16 cellular contexts compared by ENCODE assay signal in the genomic region with DNA sequence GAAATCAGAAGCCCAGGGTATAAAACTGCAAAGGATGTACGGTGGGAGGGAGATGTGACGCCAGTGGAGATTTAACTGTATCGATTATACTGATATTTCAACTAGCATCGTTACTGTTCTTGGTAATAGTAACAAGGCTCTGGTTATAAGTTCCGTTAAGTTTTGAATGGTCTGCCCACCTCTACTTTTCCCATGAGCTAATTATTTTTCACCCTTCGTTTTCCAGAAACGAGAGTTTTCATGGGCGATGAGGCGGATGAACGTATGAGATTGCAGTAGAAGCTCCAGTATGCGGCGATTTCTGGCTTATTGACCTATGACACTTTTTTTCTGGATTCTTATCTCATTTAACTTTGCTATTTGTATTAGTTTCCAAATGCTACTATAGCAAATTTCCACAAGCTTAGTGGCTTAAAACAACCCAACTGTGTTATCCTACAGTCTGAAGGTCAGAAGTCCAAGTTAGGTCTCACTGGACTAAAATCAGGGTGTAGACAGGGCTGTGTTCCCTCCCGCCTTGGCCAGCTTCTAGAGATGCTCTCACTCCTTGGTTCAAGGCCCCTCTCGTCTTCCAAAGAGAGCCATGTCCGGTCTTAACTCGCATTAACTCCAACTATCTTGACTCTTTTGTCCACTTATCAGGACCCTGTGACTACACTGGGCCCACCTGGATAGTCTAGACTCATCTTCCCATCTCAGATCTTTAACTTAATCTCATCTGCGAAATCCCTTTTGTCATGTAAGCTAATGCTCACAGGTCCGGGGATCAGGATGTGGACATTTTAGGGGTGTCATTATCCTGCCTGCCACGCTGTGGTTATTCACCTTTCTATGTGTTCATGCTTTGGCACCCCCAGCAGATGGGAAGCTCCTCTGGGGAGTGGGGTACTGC.
A peak's percentile ranks its signal among the peaks of the same experiment; 100 is the strongest.
DNase-seq lines count a peak whose midpoint lies in the region; ATAC-seq, FAIRE-seq and TF ChIP-seq lines count a peak whose summit lies in the region.
"Had no signal": no experiment of that assay in that cellular context is flagged by ENCODE, and none has a peak within 500 bp of the region (broad histone marks: within the 10 kb centered on the region; RNA-seq: fewer than 3 reads in every experiment).

No MANE protein-coding gene starts in this region.

- no peaks in the 10 kb centered on the region for H3K9me3 Mint-ChIP-seq in type B pancreatic cell
- H3K9me3 Mint-ChIP-seq in activated T-helper 17 cell treated with anti-CD3 and anti-CD28 coated beads, Interleukin-2, amount 50 U/mL, for 72 hours: no peaks in the 10 kb centered on the region
- H3K9me3 Mint-ChIP-seq: GM23338 had no signal

- peaks cover 30% of the 10 kb centered on the region for H3K4me1 Mint-ChIP-seq in type B pancreatic cell (ENCODE audit: unreplicated experiment)
- H3K4me1 Mint-ChIP-seq in activated T-helper 17 cell treated with anti-CD3 and anti-CD28 coated beads, Interleukin-2, amount 50 U/mL, for 72 hours: no peaks in the 10 kb centered on the region

- H3K79me2 ChIP-seq in GM12878 (ENCODE audit: control insufficient read depth, insufficient read depth, low read length): peaks cover 75% of the 10 kb centered on the region
- H3K79me2 ChIP-seq in OCI-LY7 (ENCODE audit: insufficient read depth, low read depth, low read length): no peaks in the 10 kb centered on the region

- CTCF ChIA-PET in GM12878 (lab: Yijun Ruan, JAX) (interaction anchor here (0.9 to 13.5 kb wide), 22 partner anchors 9 to 188 kb away, joined by 3 to 166 read pairs (median 5); a partner anchor contains a TSS), OCI-LY7 (lab: Charles Lee; ENCODE audit: unreplicated experiment) (interaction anchor here (0.7 kb wide), 1 partner anchor 20 kb away, joined by 3 read pairs; no protein-coding TSS in a partner anchor)

- H3K27me3 Mint-ChIP-seq in type B pancreatic cell: no peaks in the 10 kb centered on the region
- H3K27me3 Mint-ChIP-seq in activated T-helper 17 cell treated with anti-CD3 and anti-CD28 coated beads, Interleukin-2, amount 50 U/mL, for 72 hours: peaks cover 9% of the 10 kb centered on the region

- TF ChIP-seq CTCF in GM12878 (IDR thresholded peaks at IDR 0.05 in 2 of 3, conservative IDR thresholded peaks at IDR 0.05 in 1 of 3; ENCODE audit: control insufficient read depth in 2 of 3, extremely low read depth in 1 of 3, insufficient read depth in 1 of 3, low read depth in 3 of 3, low read length in 3 of 3): no peak
- TF ChIP-seq CTCF in type B pancreatic cell (conservative IDR thresholded peaks at IDR 0.05): no peak
- no peak for TF ChIP-seq CTCF in OCI-LY7 (conservative IDR thresholded peaks at IDR 0.05; ENCODE audit: low read length)

- FAIRE-seq in GM12878 (lab: Jason Lieb, UNC): peak; percentile 44
- FAIRE-seq: HTR-8/SVneo had no signal

- no TSS peak for BruUV-seq in GM12878 (replicated peaks; lab: Mats Ljungman, UMichigan)
- BruUV-seq in OCI-LY7 (replicated peaks; lab: Mats Ljungman, UMichigan): no TSS peak

- SMC1A ChIA-PET in GM12878 (lab: Charles Lee; ENCODE audit: uncharacterized antibody, unreplicated experiment): interaction anchor here (0.8 to 17.5 kb wide), 24 partner anchors 10 to 295 kb away, joined by 3 to 411 read pairs (median 11); a partner anchor contains a TSS

- H3K36me3 Mint-ChIP-seq in type B pancreatic cell: no peaks in the 10 kb centered on the region
- no peaks in the 10 kb centered on the region for H3K36me3 Mint-ChIP-seq in activated T-helper 17 cell treated with anti-CD3 and anti-CD28 coated beads, Interleukin-2, amount 50 U/mL, for 72 hours (ENCODE audit: low read depth)

- peak overlapping the region; percentile 56 for H3K27ac Mint-ChIP-seq in type B pancreatic cell
- no peak overlapping the region for H3K27ac Mint-ChIP-seq in activated T-helper 17 cell treated with anti-CD3 and anti-CD28 coated beads, Interleukin-2, amount 50 U/mL, for 72 hours
- H3K27ac Mint-ChIP-seq: GM23338 had no signal

- no peaks in the 10 kb centered on the region for H3K9me2 ChIP-seq in OCI-LY7 (ENCODE audit: insufficient read depth, low read length)

- peak overlapping the region; percentile 97 for H3K9ac ChIP-seq in GM12878 (ENCODE audit: control insufficient read depth, insufficient read depth, low read length)

- peaks cover 42% of the 10 kb centered on the region for H3K4me1 ChIP-seq in GM12878 (ENCODE audit: control insufficient read depth, insufficient read depth, low read length)
- peaks cover 69% of the 10 kb centered on the region for H3K4me1 ChIP-seq in OCI-LY7 (ENCODE audit: insufficient read depth, low read length, poor library complexity, severe bottlenecking)

- TF ChIP-seq EP300 in GM12878 (IDR thresholded peaks at IDR 0.05; ENCODE audit: borderline replicate concordance in 1 of 2, control insufficient read depth in 1 of 2, low read depth in 2 of 2, low read length in 2 of 2): no peak

- in situ Hi-C loops in GM12878 (cut with MboI): loop anchor here (5.0 kb wide), 1 partner anchor 185 kb away; no protein-coding TSS in a partner anchor

- RAD21 ChIA-PET in GM12878 (lab: Charles Lee; ENCODE audit: unreplicated experiment): interaction anchor here (0.8 to 14.9 kb wide), 20 partner anchors 8 to 298 kb away, joined by 3 to 419 read pairs (median 21); a partner anchor contains a TSS

- no peak for TF ChIP-seq RAD21 in GM12878 (IDR thresholded peaks at IDR 0.05; ENCODE audit: insufficient read depth, low read depth, low read length)

- H3K4me3 Mint-ChIP-seq in type B pancreatic cell: no peak overlapping the region
- H3K4me3 Mint-ChIP-seq in activated T-helper 17 cell treated with anti-CD3 and anti-CD28 coated beads, Interleukin-2, amount 50 U/mL, for 72 hours: no peak overlapping the region
- H3K4me3 Mint-ChIP-seq: GM23338 had no signal

- H2AFZ ChIP-seq in GM12878 (ENCODE audit: control insufficient read depth, low read depth, low read length): no peak overlapping the region
- no peak overlapping the region for H2AFZ ChIP-seq in OCI-LY7 (ENCODE audit: low read length)
- H2AFZ ChIP-seq: GM23338 had no signal

- H3K27ac ChIP-seq in GM12878 (ENCODE audit: control insufficient read depth, insufficient read depth) (peak overlapping the region; percentile 99), OCI-LY7 (ENCODE audit: low read depth, low read length, poor library complexity, severe bottlenecking) (no peak overlapping the region)
- H3K27ac ChIP-seq: C4-2B had no signal

- H3K9me3 ChIP-seq in GM12878 (replicated peaks; ENCODE audit: control insufficient read depth, insufficient read depth, low read length) (no peaks in the 10 kb centered on the region; the same call in 2 of the 3 replicates), OCI-LY7 (ENCODE audit: low read length) (no peaks in the 10 kb centered on the region)

- no peaks in the 10 kb centered on the region for H4K20me1 ChIP-seq in GM12878 (ENCODE audit: control insufficient read depth, insufficient read depth)
- no peaks in the 10 kb centered on the region for H4K20me1 ChIP-seq in OCI-LY7 (ENCODE audit: insufficient read depth, low read length)

- WGBS in GM12878 (ENCODE audit: insufficient coverage, insufficient replicate concordance, low lambda C conversion rate, missing lambda C conversion rate): 66% methylated on average over 19 of the region's 19 CpGs

- H3K4me3 ChIP-seq in GM08714 (ENCODE audit: low read length) (peak overlapping the region; percentile 93), GM12878 (peak overlapping the region; percentile 89), OCI-LY7 (ENCODE audit: low read depth, low read length, poor library complexity, severe bottlenecking) (no peak overlapping the region)
- H3K4me3 ChIP-seq: GM23338 had no signal

- ATAC-seq in GM12878 (peak; percentile 2), GM19324 (IDR thresholded peaks at IDR 0.05; ENCODE audit: low FRiP score, unreplicated experiment) (no peak)
- ATAC-seq in activated T-helper 17 cell treated with anti-CD3 and anti-CD28 coated beads, Interleukin-2, amount 50 U/mL, for 72 hours (replicated peaks): no peak
- ATAC-seq: GM23338, HCT116 had no signal

- TF ChIP-seq POLR2A in GM15510 (IDR thresholded peaks at IDR 0.05; ENCODE audit: borderline replicate concordance, extremely low read depth, insufficient read length) (peak; percentile 41), GM12878 (IDR thresholded peaks at IDR 0.05; ENCODE audit: low read depth, low read length) (peak; percentile 50; the same call in 1 of the 2 replicates)

- DNase-seq in GM12878 (ENCODE audit: low read depth, low spot score): no peak
- DNase-seq in type B pancreatic cell (ENCODE audit: extremely low spot score, unreplicated experiment): no peak
- DNase-seq in OCI-LY7 (ENCODE audit: low spot score): no peak
- DNase-seq: DMS79 treated with DMSO at 0.1 percent for 48 hours, NCI-H187, NCI-H2227 treated with DMSO at 0.1 percent for 48 hours, NCI-H510A treated with DMSO at 0.1 percent for 48 hours, T-helper 1 cell had no signal

- POLR2A ChIA-PET in GM12878 (lab: Charles Lee): interaction anchor here (0.8 to 16.9 kb wide), 20 partner anchors 8 to 297 kb away, joined by 3 to 445 read pairs (median 4); a partner anchor contains a TSS
- POLR2A ChIA-PET in OCI-LY7 (lab: Charles Lee): interaction anchor here (0.7 to 7.5 kb wide), 10 partner anchors 8 to 790 kb away, joined by 3 to 55 read pairs (median 8); no protein-coding TSS in a partner anchor

- intact Hi-C loops in GM12878 (cut with micrococcal nuclease; ENCODE audit: unreplicated experiment) (loop anchor here (1.0 to 5.0 kb wide), 2 partner anchors 86 to 295 kb away; a partner anchor contains a TSS), OCI-LY7 (cut with micrococcal nuclease; ENCODE audit: unreplicated experiment) (loop anchor here (2.0 kb wide), 1 partner anchor 121 kb away; no protein-coding TSS in a partner anchor)

- H3K4me2 ChIP-seq in GM12878 (ENCODE audit: control insufficient read depth, insufficient read depth) (peak overlapping the region; percentile 94), OCI-LY7 (ENCODE audit: low read length) (no peak overlapping the region)
- H3K4me2 ChIP-seq: GM23338 had no signal

- H3K36me3 ChIP-seq in GM12878 (ENCODE audit: control insufficient read depth in 2 of 2, insufficient read depth in 2 of 2, low read length in 1 of 2) (no peaks in the 10 kb centered on the region; a peak in 1 of 4 replicates), OCI-LY7 (ENCODE audit: insufficient read depth, low read length) (no peaks in the 10 kb centered on the region)

- H3K27me3 ChIP-seq in GM12878 (replicated peaks in 1 of 2; ENCODE audit: control insufficient read depth in 2 of 2, insufficient read depth in 2 of 2, low read length in 1 of 2): no peaks in the 10 kb centered on the region
